Comparison of ENCODE assay signal across 11 cellular contexts in genomic region chrX:131040781-131041180, GRCh38. TPM values are rescaled to one million over a fixed set of nuclear protein-coding genes. Genes with fewer than 3 reads are reported as not detected.
"Had no signal": no experiment of that assay in that cellular context is flagged by ENCODE, and none has a peak within 500 bp of the region (broad histone marks: within the 10 kb centered on the region; RNA-seq: fewer than 3 reads in every experiment).

No MANE protein-coding gene starts in this region.

- DNase-seq: IMR-90, KBM-7, KG1 had no signal

- H3K4me3 ChIP-seq: K562 had no signal

- H3K9me3 Mint-ChIP-seq: IgD-negative memory B cell had no signal

- H3K36me3 Mint-ChIP-seq: IgD-negative memory B cell had no signal

- ATAC-seq: HepG2, K562 had no signal

- H3K27ac ChIP-seq: HL-60, KMS-11 had no signal

- H3K27ac Mint-ChIP-seq: IgD-negative memory B cell had no signal

- H3K4me2 ChIP-seq: KMS-11 had no signal

- H3K4me1 Mint-ChIP-seq: IgD-negative memory B cell had no signal

- H3K9ac ChIP-seq: KMS-11 had no signal

- H3K4me3 Mint-ChIP-seq: IgD-negative memory B cell had no signal

- FAIRE-seq: HepG2, HTR-8/SVneo, K562 had no signal

RNA-seq across cellular contexts. Expression of gene ARHGAP36, which starts 17.4 kb away (rescaled TPM):
- total RNA-seq: HepG2, HT-29, HT1080, IMR-90, K562 had no signal
- polyA plus RNA-seq: HepG2, IgD-negative memory B cell, IMR-90, K562 had no signal
